In genomic region chr17:10843806-10844205, GRCh38 we compare ENCODE assay signal across 10 cellular contexts. TPM values are rescaled to one million over a fixed set of nuclear protein-coding genes. Genes with fewer than 3 reads are reported as not detected.
DNase-seq lines count a peak whose midpoint lies in the region; ATAC-seq and TF ChIP-seq lines count a peak whose summit lies in the region.
"Had no signal": no experiment of that assay in that cellular context is flagged by ENCODE, and none has a peak within 500 bp of the region (broad histone marks: within the 10 kb centered on the region; RNA-seq: fewer than 3 reads in every experiment).

No MANE protein-coding gene starts in this region.

- H3K4me1 ChIP-seq in HUES64 (ENCODE audit: insufficient read depth, low read length), result peaks cover 15% of the 10 kb centered on the region
- peaks cover 11 to 17% of the 10 kb centered on the region in 2 donors for H3K4me1 ChIP-seq in duodenal mucosa (ENCODE audit: control insufficient read depth in 1 of 2, insufficient read depth in 2 of 2, low read length in 2 of 2)
- H3K4me1 ChIP-seq in gastrocnemius medialis, result peaks cover 0 to 3% of the 10 kb centered on the region in 2 donors

- H3K4me1 Mint-ChIP-seq in nephron progenitor cell, result peaks cover 19% of the 10 kb centered on the region

- ATAC-seq in HG03442 (IDR thresholded peaks at IDR 0.05; ENCODE audit: unreplicated experiment) (no peak), GM21717 (IDR thresholded peaks at IDR 0.05; ENCODE audit: unreplicated experiment) (no peak), gastrocnemius medialis (no peak)

- intact Hi-C loops in gastrocnemius medialis (cut with DNase I; ENCODE audit: low total_unique reads), result no loop called here

- peaks cover 35% of the 10 kb centered on the region for H3K27me3 Mint-ChIP-seq in nephron progenitor cell (ENCODE audit: low read depth, poor library complexity)

- peak overlapping the region; percentile 71 for H3K4me3 Mint-ChIP-seq in nephron progenitor cell

- peaks cover 15% of the 10 kb centered on the region; the same call in 1 of the 2 replicates for H3K27me3 ChIP-seq in HUES64 (ENCODE audit: insufficient read depth, low read length)
- H3K27me3 ChIP-seq in duodenal mucosa (ENCODE audit: control insufficient read depth in 1 of 2, insufficient read depth in 2 of 2, low read length in 2 of 2), result no peaks in the 10 kb centered on the region
- peaks cover 0 to 5% (median 0%) of the 10 kb centered on the region in 3 donors for H3K27me3 ChIP-seq in gastrocnemius medialis

- H3K27ac ChIP-seq in HUES64 (ENCODE audit: low read depth, low read length), result no peak overlapping the region
- peak overlapping the region; percentile 57 for H3K27ac ChIP-seq in duodenal mucosa (ENCODE audit: low read depth, low read length)
- no peak overlapping the region for H3K27ac ChIP-seq in gastrocnemius medialis
- H3K27ac ChIP-seq: thoracic aorta had no signal

- TF ChIP-seq CTCF in nephron progenitor cell (IDR thresholded peaks at IDR 0.05), result no peak
- no peak for TF ChIP-seq CTCF in gastrocnemius medialis (IDR thresholded peaks at IDR 0.05 in 4 of 5, conservative IDR thresholded peaks at IDR 0.05 in 1 of 5)

- DNase-seq in ELF-1 (ENCODE audit: low read depth, low spot score), result peak; percentile 14
- no peak for DNase-seq in nephron progenitor cell
- DNase-seq in gastrocnemius medialis, result no peak
- DNase-seq: immature natural killer cell, occipital lobe had no signal

- H3K36me3 Mint-ChIP-seq in nephron progenitor cell (ENCODE audit: low read depth), result no peaks in the 10 kb centered on the region
- H3K36me3 Mint-ChIP-seq: immature natural killer cell had no signal

- no peaks in the 10 kb centered on the region for H3K36me3 ChIP-seq in HUES64 (ENCODE audit: insufficient read depth, low read length)
- H3K36me3 ChIP-seq in duodenal mucosa (ENCODE audit: control insufficient read depth in 1 of 2, insufficient read depth in 2 of 2, low read length in 2 of 2), result no peaks in the 10 kb centered on the region
- H3K36me3 ChIP-seq in gastrocnemius medialis, result no peaks in the 10 kb centered on the region
- H3K36me3 ChIP-seq: thoracic aorta had no signal

- H3K9ac ChIP-seq in HUES64 (ENCODE audit: low read depth, low read length), result no peak overlapping the region
- peak overlapping the region; percentile 27 to 87 for H3K9ac ChIP-seq in duodenal mucosa (ENCODE audit: low read depth in 1 of 2, low read length in 2 of 2)

- no peak overlapping the region for H3K27ac Mint-ChIP-seq in nephron progenitor cell
- H3K27ac Mint-ChIP-seq: immature natural killer cell had no signal

- peak overlapping the region; percentile 63; the same call in 1 of the 2 replicates for H3K4me3 ChIP-seq in HUES64 (ENCODE audit: low read length)
- peak overlapping the region; percentile 23 to 61 for H3K4me3 ChIP-seq in duodenal mucosa (ENCODE audit: low read depth in 1 of 2, low read length in 2 of 2)
- no peak overlapping the region for H3K4me3 ChIP-seq in gastrocnemius medialis

- 43% methylated on average over 7 of the region's 7 CpGs for WGBS in HUES64

- H3K9me3 ChIP-seq in HUES64 (ENCODE audit: insufficient read depth, low read depth, low read length), result no peaks in the 10 kb centered on the region
- H3K9me3 ChIP-seq in duodenal mucosa (ENCODE audit: control insufficient read depth in 1 of 2, low read length in 2 of 2), result no peaks in the 10 kb centered on the region
- H3K9me3 ChIP-seq in gastrocnemius medialis, result no peaks in the 10 kb centered on the region
- H3K9me3 ChIP-seq: thoracic aorta had no signal

- TF ChIP-seq POLR2A in gastrocnemius medialis (IDR thresholded peaks at IDR 0.05), result no peak

- in situ Hi-C loops in gastrocnemius medialis (cut with MboI; ENCODE audit: low sequenced_read_pairs in 4 of 4), result loop anchor here (5.0 to 25.0 kb wide), 4 partner anchors 107 to 207 kb away; partner anchors contain the start of gene TMEM220 (in 2 of the 4)

- H3K9me3 Mint-ChIP-seq in nephron progenitor cell, result peaks cover 18% of the 10 kb centered on the region
- H3K9me3 Mint-ChIP-seq: immature natural killer cell had no signal

RNA-seq across cellular contexts. Expression of gene PIRT, which starts 5.9 kb away (rescaled TPM):
- polyA plus RNA-seq in HUES64 (2013, experiment 1 of 2), result 0.05 TPM
- not detected for polyA plus RNA-seq in HUES64 (2013, experiment 2 of 2)
- not detected for total RNA-seq in gastrocnemius medialis
- total RNA-seq: thoracic aorta had no signal
- polyA plus RNA-seq: immature natural killer cell had no signal

RNA-seq across cellular contexts. Expression of gene TMEM238L, which starts 39.9 kb away (rescaled TPM):
- not detected for polyA plus RNA-seq in HUES64 (2013, experiment 1 of 2)
- polyA plus RNA-seq in HUES64 (2013, experiment 2 of 2), result not detected
- under 1 TPM in 1 of 4 donors, not detected in 3; 0.22 TPM for total RNA-seq in gastrocnemius medialis
- total RNA-seq: occipital lobe, thoracic aorta had no signal
- polyA plus RNA-seq: immature natural killer cell had no signal

Comparison
In these comparisons a context has a peak if more than half of its experiments do, and no peak if none do; other contexts are left out.
1. H3K4me3 ChIP-seq: peak in HUES64 (single experiment) and duodenal mucosa (2 of 2); none in gastrocnemius medialis (0 of 4).